Comparison of ENCODE assay signal across 8 cellular contexts in genomic region chr9:129835128-129835859, GRCh38. TPM values are rescaled to one million over a fixed set of nuclear protein-coding genes. Genes with fewer than 3 reads are reported as not detected.
DNase-seq lines count a peak whose midpoint lies in the region; ATAC-seq and TF ChIP-seq lines count a peak whose summit lies in the region.

TSS of gene C9orf78 (minus strand) at chr9:129835275. CDS start at chr9:129835221, 54 bp downstream.
TSS of gene USP20 (plus strand) at chr9:129835458. CDS start at chr9:129852556, 17,098 bp downstream.

- no peaks in the 10 kb centered on the region for H3K9me3 ChIP-seq in spleen

- peak; percentile 52 to 91 (median 81) for TF ChIP-seq POLR2A in spleen (IDR thresholded peaks at IDR 0.05)

- H3K27ac ChIP-seq in caudate nucleus (ENCODE audit: low read depth, low read length) (peak within 1 kb of the TSS; percentile 45), spleen (peak within 1 kb of the TSS; percentile 89 to 95 (median 92))

- TF ChIP-seq CTCF in spleen (IDR thresholded peaks at IDR 0.05 in 8 of 11, conservative IDR thresholded peaks at IDR 0.05 in 3 of 11) = peak in 5 of 11 experiments; percentile 19 to 43 (median 31)

- DNase-seq in AG08396 (ENCODE audit: low spot score) (peak; percentile 99), NCI-H345 treated with DMSO at 0.1 percent for 48 hours (lab: John Stamatoyannopoulos, UW; ENCODE audit: unreplicated experiment) (peak; percentile 94), caudate nucleus (lab: John Stamatoyannopoulos, UW) (peak; percentile 44 to 97 (median 91)), inferior parietal cortex (ENCODE audit: extremely low spot score) (peak; percentile 97), spleen (peak; percentile 98)
- peak; percentile 90 to 97 (median 94) for DNase-seq in activated CD4-positive, CD25-positive, alpha-beta regulatory T cell (lab: John Stamatoyannopoulos, UW)

- peaks cover 29 to 72% (median 59%) of the 10 kb centered on the region in 6 donors for H3K4me1 ChIP-seq in spleen

- peak; percentile 94 for ATAC-seq in GM19025 (IDR thresholded peaks at IDR 0.05; ENCODE audit: low read depth, unreplicated experiment)
- peak; percentile 96 for ATAC-seq in HG03280 (IDR thresholded peaks at IDR 0.05; ENCODE audit: unreplicated experiment)

- H3K4me3 ChIP-seq in spleen = peak within 1 kb of the TSS; percentile 58 to 97 (median 94)

- intact Hi-C loops in spleen (cut with DNase I; ENCODE audit: low total_unique reads) = no loop called here

- H3K36me3 ChIP-seq in spleen = peaks cover 0 to 46% (median 27%) of the 10 kb centered on the region in 6 donors

- H3K27me3 ChIP-seq in spleen (replicated peaks in 1 of 7) = no peaks in the 10 kb centered on the region

- WGBS in spleen, 5 donors = 0 to 1% (median 0%) methylated on average over 15 to 81 of the region's 81 CpGs

RNA-seq across cellular contexts. Expression of gene C9orf78, which starts in this region (rescaled TPM):
- 100 to 1,000 TPM in 1 of 7 donors, 10 to 100 TPM in 6; 35.6 to 105 (median 47.3) TPM for total RNA-seq in spleen
- 10 to 100 TPM; 51.5 to 68.9 (median 66.3) TPM for polyA plus RNA-seq in spleen

RNA-seq across cellular contexts. Expression of gene USP20, which starts in this region (rescaled TPM):
- 10 to 100 TPM; 29.7 to 55.3 (median 39.4) TPM for total RNA-seq in spleen
- polyA plus RNA-seq in spleen = 10 to 100 TPM; 38.1 to 83.7 (median 67.6) TPM

Comparison
In these comparisons a context has a peak if more than half of its experiments do, and no peak if none do; other contexts are left out.
1. Peak in every context shown above with its lines: DNase-seq, ATAC-seq, H3K4me3 ChIP-seq and H3K27ac ChIP-seq.